Comparison of ENCODE assay signal across 26 cellular contexts in genomic region chr17:75094871-75095399, GRCh38. TPM values are rescaled to one million over a fixed set of nuclear protein-coding genes. Genes with fewer than 3 reads are reported as not detected.
DNase-seq lines count a peak whose midpoint lies in the region; ATAC-seq, FAIRE-seq and TF ChIP-seq lines count a peak whose summit lies in the region.
"Had no signal": no experiment of that assay in that cellular context is flagged by ENCODE, and none has a peak within 500 bp of the region (broad histone marks: within the 10 kb centered on the region; RNA-seq: fewer than 3 reads in every experiment).

No MANE protein-coding gene starts in this region.

- POLR2A ChIA-PET in A549 (lab: Yijun Ruan, JAX) = interaction anchor here (0.7 to 1.6 kb wide), 3 partner anchors 11 to 1297 kb away, joined by 3 to 5 read pairs (median 3); partner anchors contain the start of genes ATP5PD and KCTD2
- POLR2A ChIA-PET in PC-9 (lab: Charles Lee; ENCODE audit: unreplicated experiment) = no interaction called here

- no TSS peak for BruUV-seq in PC-9 (replicated peaks; lab: Mats Ljungman, UMichigan)

- H3K79me2 ChIP-seq in PC-9 (ENCODE audit: low read depth) (peaks cover 76% of the 10 kb centered on the region), osteoblast (ENCODE audit: insufficient read depth, low read length) (peaks cover 25% of the 10 kb centered on the region)

- H3K36me3 ChIP-seq in PC-9 (ENCODE audit: low read depth) (peaks cover 26% of the 10 kb centered on the region; the same call in 1 of the 2 replicates), kidney (ENCODE audit: control insufficient read depth in 1 of 2, insufficient read depth in 2 of 2, low read length in 2 of 2) (no peaks in the 10 kb centered on the region), osteoblast (ENCODE audit: insufficient read depth, low read length) (peaks cover 12% of the 10 kb centered on the region)

- no peak for TF ChIP-seq POLR2A in A549 (IDR thresholded peaks at IDR 0.05; ENCODE audit: low read length)

- no peaks in the 10 kb centered on the region for H3K9me3 ChIP-seq in A549
- H3K9me3 ChIP-seq in PC-9 (ENCODE audit: insufficient read depth, low read depth) = no peaks in the 10 kb centered on the region
- no peaks in the 10 kb centered on the region for H3K9me3 ChIP-seq in kidney (ENCODE audit: control insufficient read depth in 1 of 2, low read length in 2 of 2)
- no peaks in the 10 kb centered on the region for H3K9me3 ChIP-seq in osteoblast (ENCODE audit: low read depth, low read length)
- H3K9me3 ChIP-seq: tibial nerve had no signal

- peaks cover 62% of the 10 kb centered on the region for H3F3A ChIP-seq in PC-9 (ENCODE audit: insufficient read depth, low read depth)

- no peak for TF ChIP-seq RAD21 in A549 (conservative IDR thresholded peaks at IDR 0.05 in 1 of 2, IDR thresholded peaks at IDR 0.05 in 1 of 2)

- no peak for DNase-seq in A549 (ENCODE audit: low read depth in 1 of 2, low spot score in 1 of 2)
- no peak for DNase-seq in PC-9
- peak; percentile 76 for DNase-seq in kidney
- DNase-seq in osteoblast (ENCODE audit: insufficient read length, low spot score, missing footprints) = peak; percentile 49
- no peak for DNase-seq in pons (ENCODE audit: low spot score)
- DNase-seq in NCI-H526 (lab: John Stamatoyannopoulos, UW) = no peak
- no peak for DNase-seq in activated CD8-positive, alpha-beta memory T cell treated with anti-CD3 and anti-CD28 coated beads for 24 hours
- no peak for DNase-seq in NCI-H2107 treated with DMSO at 0.1 percent for 48 hours (lab: John Stamatoyannopoulos, UW; ENCODE audit: unreplicated experiment)
- DNase-seq: activated CD4-positive, alpha-beta T cell treated with anti-CD3 and anti-CD28 coated beads for 48 hours; activated CD8-positive, alpha-beta memory T cell treated with anti-CD3 and anti-CD28 coated beads, Interleukin-2, amount 10 ng/mL, durations not matched to agents 7 days and 5 days; activated naive CD4-positive, alpha-beta T cell treated with anti-CD3 and anti-CD28 coated beads, Interleukin-2, amount 10 ng/mL, durations not matched to agents 7 days and 5 days; COR-L47; DND-41; dorsolateral prefrontal cortex; foreskin keratinocyte; GM23248; NCI-H1694; NCI-H69; nucleus accumbens; small intestine; stimulated activated CD4-positive, alpha-beta T cell treated with anti-CD3 and anti-CD28 coated beads, Interleukin-2, amount 100 ng/mL, for 48 hours; stimulated activated naive CD4-positive, alpha-beta T cell treated with Interleukin-2 at 50 U/mL for 16 hours had no signal

- CTCF ChIA-PET in A549 (lab: Yijun Ruan, JAX) = interaction anchor here (1.0 to 81.8 kb wide), 3 partner anchors 8 to 107 kb away, joined by 3 to 3429 read pairs (median 3429); partner anchors contain the start of genes ARMC7, ATP5PD, KCTD2 and NT5C
- CTCF ChIA-PET in PC-9 (lab: Charles Lee) = interaction anchor here (0.5 kb wide), 2 partner anchors 76 to 237 kb away, joined by 4 to 6 read pairs; no protein-coding TSS in a partner anchor

- no peak overlapping the region for H2AFZ ChIP-seq in PC-9
- no peak overlapping the region for H2AFZ ChIP-seq in osteoblast (ENCODE audit: low read length)
- H2AFZ ChIP-seq: GM23248 had no signal

- H3K27me3 ChIP-seq in PC-9 (ENCODE audit: insufficient read depth, low read depth) (no peaks in the 10 kb centered on the region), osteoblast (ENCODE audit: insufficient read depth, low read length) (no peaks in the 10 kb centered on the region)
- H3K27me3 ChIP-seq: dorsolateral prefrontal cortex, tibial nerve had no signal

- H3K4me2 ChIP-seq in A549 (peak overlapping the region; percentile 12; the same call in 1 of the 3 replicates), PC-9 (peak overlapping the region; percentile 90), osteoblast (ENCODE audit: insufficient read depth, low read length) (no peak overlapping the region)

- no peaks in the 10 kb centered on the region for H3K9me2 ChIP-seq in PC-9 (ENCODE audit: insufficient read depth)

- TF ChIP-seq EP300 in A549 (IDR thresholded peaks at IDR 0.05) = no peak

- FAIRE-seq in A549 (lab: Jason Lieb, UNC) (no peak), kidney (lab: Jason Lieb, UNC) (no peak)
- FAIRE-seq: A204.1, GM12891, small intestine had no signal

- peak overlapping the region; percentile 71 to 96 for H3K27ac ChIP-seq in A549
- H3K27ac ChIP-seq in PC-9 = peak overlapping the region; percentile 89
- H3K27ac ChIP-seq in kidney (ENCODE audit: low read depth in 2 of 2, low read length in 2 of 2) = peak overlapping the region in 1 of 2 donors; percentile 22
- no peak overlapping the region for H3K27ac ChIP-seq in osteoblast (ENCODE audit: low read depth, low read length)
- H3K27ac ChIP-seq: dorsolateral prefrontal cortex, foreskin keratinocyte, GM23248 had no signal

- WGBS in A549 (ENCODE audit: missing lambda C conversion rate) = 79% methylated on average over 16 of the region's 16 CpGs

- ATAC-seq in A549 = no peak
- ATAC-seq: activated CD8-positive, alpha-beta memory T cell treated with anti-CD3 and anti-CD28 coated beads, Interleukin-2, amount 10 ng/mL, durations not matched to agents 7 days and 5 days; foreskin keratinocyte; Right ventricle myocardium inferior had no signal

- TF ChIP-seq CTCF in A549 (IDR thresholded peaks at IDR 0.05) = no peak
- no peak for TF ChIP-seq CTCF in PC-9 (conservative IDR thresholded peaks at IDR 0.05)
- no peak for TF ChIP-seq CTCF in kidney (IDR thresholded peaks at IDR 0.05; ENCODE audit: borderline replicate concordance, extremely low read depth, insufficient read depth)
- no peak for TF ChIP-seq CTCF in osteoblast (IDR thresholded peaks at IDR 0.05; ENCODE audit: extremely low read depth, low read depth, low read length)

- intact Hi-C loops in PC-9 (cut with micrococcal nuclease; ENCODE audit: unreplicated experiment) = no loop called here
- intact Hi-C loops in kidney (cut with DNase I) = no loop called here

- no peak overlapping the region for H3K4me3 ChIP-seq in A549
- H3K4me3 ChIP-seq in PC-9 = no peak overlapping the region
- H3K4me3 ChIP-seq in kidney (ENCODE audit: low read length in 2 of 2) = no peak overlapping the region
- H3K4me3 ChIP-seq in osteoblast (ENCODE audit: insufficient read depth, low read length) = no peak overlapping the region
- H3K4me3 ChIP-seq: dorsolateral prefrontal cortex, GM23248, tibial nerve had no signal

- no peak overlapping the region for H3K9ac ChIP-seq in kidney (ENCODE audit: low read length in 2 of 2)
- H3K9ac ChIP-seq: GM23248 had no signal

- peaks cover 4% of the 10 kb centered on the region; the same call in 1 of the 2 replicates for H4K20me1 ChIP-seq in PC-9 (ENCODE audit: insufficient read depth)
- peaks cover 13% of the 10 kb centered on the region for H4K20me1 ChIP-seq in osteoblast (ENCODE audit: insufficient read depth, low read length)

- peaks cover 72% of the 10 kb centered on the region for H3K4me1 ChIP-seq in A549
- H3K4me1 ChIP-seq in PC-9 (replicated peaks; ENCODE audit: insufficient read depth) = peaks cover 70% of the 10 kb centered on the region
- peaks cover 7 to 34% of the 10 kb centered on the region in 2 donors for H3K4me1 ChIP-seq in kidney (ENCODE audit: control insufficient read depth in 1 of 2, insufficient read depth in 1 of 2, low read depth in 1 of 2, low read length in 2 of 2)
- peaks cover 10% of the 10 kb centered on the region for H3K4me1 ChIP-seq in osteoblast (ENCODE audit: insufficient read depth, low read length)

RNA-seq across cellular contexts. Expression of gene SLC16A5, which starts 7.2 kb away (rescaled TPM):
- 19.0 and 20.1 TPM in 2 replicates for polyA plus RNA-seq in A549 (2011; rRNA removed)
- polyA plus RNA-seq in A549 (2012; cell fraction: cytosol; rRNA removed) = 33.8 and 57.1 TPM in 2 replicates
- 110 and 141 TPM in 2 replicates for polyA plus RNA-seq in A549 (2012; cell fraction: nucleus; rRNA removed)
- polyA plus RNA-seq in A549 (2017; fragmentation: RNase III; extraction: RNeasy Plus Mini Kit Qiagen cat#74134 plus additional on column Dnase treatment) = 19.5 to 27.6 TPM (median 27.2 TPM) in 3 replicates
- polyA minus RNA-seq in A549 (2011; rRNA and poly(A)+ RNA removed) = 22.9 and 29.3 TPM in 2 replicates
- 70.2 and 88.5 TPM in 2 replicates for total RNA-seq in PC-9 (2021)
- 184 TPM for total RNA-seq in kidney
- 28.4 TPM for polyA plus RNA-seq in kidney (ENCODE audit: insufficient read depth, low read depth, low replicate concordance)
- total RNA-seq in osteoblast = 16.3 and 19.2 TPM in 2 replicates

RNA-seq across cellular contexts. Expression of gene ARMC7, which starts 14.8 kb away (rescaled TPM):
- polyA plus RNA-seq in A549 (2011; rRNA removed) = 8.5 and 9.5 TPM in 2 replicates
- polyA plus RNA-seq in A549 (2012; cell fraction: cytosol; rRNA removed) = 11.0 and 13.2 TPM in 2 replicates
- polyA plus RNA-seq in A549 (2012; cell fraction: nucleus; rRNA removed) = 16.6 and 18.3 TPM in 2 replicates
- 11.3 to 13.1 TPM (median 12.6 TPM) in 3 replicates for polyA plus RNA-seq in A549 (2017; fragmentation: RNase III; extraction: RNeasy Plus Mini Kit Qiagen cat#74134 plus additional on column Dnase treatment)
- 14.3 and 15.2 TPM in 2 replicates for polyA minus RNA-seq in A549 (2011; rRNA and poly(A)+ RNA removed)
- 19.2 and 20.5 TPM in 2 replicates for total RNA-seq in PC-9 (2021)
- total RNA-seq in kidney = 31.8 TPM
- polyA plus RNA-seq in kidney (ENCODE audit: insufficient read depth, low read depth, low replicate concordance) = 35.1 TPM
- total RNA-seq in osteoblast = 3.2 and 3.3 TPM in 2 replicates

RNA-seq across cellular contexts. Expression of gene NT5C, which starts 36.6 kb away (rescaled TPM):
- polyA plus RNA-seq in A549 (2011; rRNA removed) (54.5 and 73.7 TPM in 2 replicates), A549 (2017; fragmentation: RNase III; extraction: RNeasy Plus Mini Kit Qiagen cat#74134 plus additional on column Dnase treatment) (83.8 to 92.2 TPM (median 91.4 TPM) in 3 replicates), kidney (ENCODE audit: insufficient read depth, low read depth, low replicate concordance) (74.9 TPM)
- 174 and 199 TPM in 2 replicates for polyA plus RNA-seq in A549 (2012; cell fraction: cytosol; rRNA removed)
- 280 and 344 TPM in 2 replicates for polyA plus RNA-seq in A549 (2012; cell fraction: nucleus; rRNA removed)
- polyA minus RNA-seq in A549 (2011; rRNA and poly(A)+ RNA removed) = 31.1 and 36.1 TPM in 2 replicates
- total RNA-seq in PC-9 (2021) (38.6 and 52.3 TPM in 2 replicates), kidney (59.4 TPM), osteoblast (48.1 and 53.9 TPM in 2 replicates)

RNA-seq across cellular contexts. Expression of gene KCTD2, which starts 47.9 kb away (rescaled TPM):
- polyA plus RNA-seq in A549 (2011; rRNA removed) (31.3 and 34.1 TPM in 2 replicates), A549 (2017; fragmentation: RNase III; extraction: RNeasy Plus Mini Kit Qiagen cat#74134 plus additional on column Dnase treatment) (16.3 to 18.8 TPM (median 18.6 TPM) in 3 replicates), kidney (ENCODE audit: insufficient read depth, low read depth, low replicate concordance) (26.0 TPM)
- polyA plus RNA-seq in A549 (2012; cell fraction: cytosol; rRNA removed) = 19.5 and 22.6 TPM in 2 replicates
- 17.5 and 23.1 TPM in 2 replicates for polyA plus RNA-seq in A549 (2012; cell fraction: nucleus; rRNA removed)
- polyA minus RNA-seq in A549 (2011; rRNA and poly(A)+ RNA removed) = 22.1 and 25.9 TPM in 2 replicates
- total RNA-seq in PC-9 (2021) (18.4 and 18.6 TPM in 2 replicates), kidney (30.2 TPM), osteoblast (19.7 and 20.3 TPM in 2 replicates)

RNA-seq across cellular contexts. Expression of gene ATP5PD, which starts 48.2 kb away (rescaled TPM):
- 314 and 333 TPM in 2 replicates for polyA plus RNA-seq in A549 (2011; rRNA removed)
- polyA plus RNA-seq in A549 (2012; cell fraction: cytosol; rRNA removed) = 255 and 282 TPM in 2 replicates
- polyA plus RNA-seq in A549 (2012; cell fraction: nucleus; rRNA removed) = 105 and 172 TPM in 2 replicates
- polyA plus RNA-seq in A549 (2017; fragmentation: RNase III; extraction: RNeasy Plus Mini Kit Qiagen cat#74134 plus additional on column Dnase treatment) = 429 to 463 TPM (median 440 TPM) in 3 replicates
- polyA minus RNA-seq in A549 (2011; rRNA and poly(A)+ RNA removed) = 103 and 169 TPM in 2 replicates
- 306 and 336 TPM in 2 replicates for total RNA-seq in PC-9 (2021)
- total RNA-seq in kidney = 261 TPM
- 916 TPM for polyA plus RNA-seq in kidney (ENCODE audit: insufficient read depth, low read depth, low replicate concordance)
- total RNA-seq in osteoblast = 240 and 278 TPM in 2 replicates

Comparison
In these comparisons a context has a peak if more than half of its experiments do, and no peak if none do; other contexts are left out.
1. DNase-seq: peak in kidney (single experiment) and osteoblast (single experiment); none in A549 (0 of 2), PC-9 (0 of 2), pons (single experiment), NCI-H526 (0 of 2), activated CD8-positive, alpha-beta memory T cell treated with anti-CD3 and anti-CD28 coated beads for 24 hours (single experiment) and NCI-H2107 treated with DMSO at 0.1 percent for 48 hours (single experiment).